Comparison of ENCODE assay signal across 19 cellular contexts in the genomic region with DNA sequence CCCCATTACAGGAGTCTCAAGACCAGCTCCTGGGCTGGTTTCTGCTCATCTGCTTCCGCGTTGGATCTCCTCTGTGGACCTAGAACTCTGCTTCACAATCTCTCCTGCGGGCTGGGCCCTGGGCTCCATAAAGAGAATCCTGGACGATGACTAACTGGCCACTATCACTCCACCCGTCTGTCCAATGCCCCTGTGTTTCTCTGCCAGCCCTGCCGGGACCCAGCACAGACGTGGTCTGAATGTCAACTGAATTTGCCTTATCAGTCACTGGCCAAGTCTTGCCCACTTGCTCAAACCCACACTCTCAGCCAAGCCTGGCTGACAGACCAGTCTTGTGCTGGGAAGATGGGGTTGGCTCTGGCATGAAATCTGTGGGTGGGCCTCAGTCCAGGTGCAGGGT. TPM values are rescaled to one million over a fixed set of nuclear protein-coding genes. Genes with fewer than 3 reads are reported as not detected.
DNase-seq lines count a peak whose midpoint lies in the region; ATAC-seq, FAIRE-seq and TF ChIP-seq lines count a peak whose summit lies in the region.
"Had no signal": no experiment of that assay in that cellular context is flagged by ENCODE, and none has a peak within 500 bp of the region (broad histone marks: within the 10 kb centered on the region; RNA-seq: fewer than 3 reads in every experiment).

No MANE protein-coding gene starts in this region.

- DNase-seq in A549 (ENCODE audit: low read depth in 1 of 2, low spot score in 1 of 2) = peak in 1 of 2 experiments; percentile 39
- no peak for DNase-seq in RWPE1 (ENCODE audit: low spot score)
- peak in 6 of 10 donors; percentile 39 to 69 (median 51) for DNase-seq in dorsolateral prefrontal cortex
- DNase-seq in neuronal stem cell (ENCODE audit: low spot score) = no peak
- DNase-seq in NCI-H1417 treated with DMSO at 0.1 percent for 48 hours (lab: John Stamatoyannopoulos, UW) = no peak
- no peak for DNase-seq in SIG-M5 (lab: John Stamatoyannopoulos, UW)
- DNase-seq in NCI-H187 (lab: John Stamatoyannopoulos, UW) = no peak
- DNase-seq: activated CD4-positive, alpha-beta T cell treated with anti-CD3 and anti-CD28 coated beads, Interleukin-2, amount 50 U/mL, for 1 hour; activated naive CD4-positive, alpha-beta T cell treated with anti-CD3 and anti-CD28 coated beads, Interleukin-2, amount 50 U/mL, for 16 hours; CD4-positive, CD25-positive, alpha-beta regulatory T cell; DMS79; effector memory CD8-positive, alpha-beta T cell; NCI-H1092 treated with DMSO at 0.1 percent for 48 hours; stimulated activated naive CD8-positive, alpha-beta T cell treated with anti-CD3 and anti-CD28 coated beads, Interleukin-15, amount 100 ng/mL, for 72 hours; uterus had no signal

- H2BK15ac ChIP-seq in neuronal stem cell (ENCODE audit: low read length) = no peak overlapping the region

- 42% methylated on average over 7 of the region's 7 CpGs for WGBS in A549 (ENCODE audit: missing lambda C conversion rate)
- no CpG with 5 or more reads among the region's 7 CpGs for WGBS in neuronal stem cell (ENCODE audit: extremely low coverage in 2 of 2, insufficient read length in 2 of 2, insufficient replicate concordance in 1 of 2), 2 donors

- no peak for TF ChIP-seq EP300 in A549 (IDR thresholded peaks at IDR 0.05)

- no peak overlapping the region for H3K14ac ChIP-seq in neuronal stem cell (ENCODE audit: low read length)

- H3K27me3 ChIP-seq in dorsolateral prefrontal cortex = no peaks in the 10 kb centered on the region
- no peaks in the 10 kb centered on the region for H3K27me3 ChIP-seq in neuronal stem cell (ENCODE audit: control insufficient read depth in 3 of 3, insufficient read depth in 3 of 3, low read depth in 1 of 3, low read length in 3 of 3)
- H3K27me3 ChIP-seq: cardiac muscle cell, uterus had no signal

- TF ChIP-seq CTCF in A549 (IDR thresholded peaks at IDR 0.05) (no peak), RWPE1 (conservative IDR thresholded peaks at IDR 0.05; ENCODE audit: low read depth) (no peak), dorsolateral prefrontal cortex (IDR thresholded peaks at IDR 0.05 in 54 of 56, conservative IDR thresholded peaks at IDR 0.05 in 2 of 56; ENCODE audit: low read depth in 1 of 56, partially characterized antibody in 56 of 56) (no peak)

- no peak for FAIRE-seq in A549 (lab: Jason Lieb, UNC)
- FAIRE-seq: A204.1, K562 had no signal

- peaks cover 2 to 35% of the 10 kb centered on the region in 2 donors for H3K36me3 ChIP-seq in neuronal stem cell (replicated peaks in 1 of 2; ENCODE audit: control insufficient read depth in 2 of 2, insufficient read depth in 2 of 2, low read length in 2 of 2)
- H3K36me3 ChIP-seq: cardiac muscle cell, uterus had no signal

- H2BK120ac ChIP-seq in neuronal stem cell (ENCODE audit: low read depth, low read length) = no peak overlapping the region

- no peak overlapping the region for H2BK5ac ChIP-seq in neuronal stem cell (ENCODE audit: low read length)

- peak overlapping the region; percentile 48 for H3K4me2 ChIP-seq in A549
- H3K4me2 ChIP-seq in neuronal stem cell (ENCODE audit: insufficient read depth, low read length, poor library complexity, severe bottlenecking) = no peak overlapping the region

- H3K9me3 ChIP-seq in A549 = no peaks in the 10 kb centered on the region
- H3K9me3 ChIP-seq in neuronal stem cell (replicated peaks in 1 of 2; ENCODE audit: control insufficient read depth in 2 of 2, insufficient read depth in 1 of 2, low read depth in 1 of 2, low read length in 2 of 2) = no peaks in the 10 kb centered on the region
- H3K9me3 ChIP-seq: uterus had no signal

- intact Hi-C loops in dorsolateral prefrontal cortex (cut with DNase I) = no loop called here

- POLR2A ChIA-PET in A549 (lab: Yijun Ruan, JAX) = no interaction called here
- POLR2A ChIA-PET in RWPE1 (lab: Yijun Ruan, JAX; ENCODE audit: low non-redundant PET) = no interaction called here

- CTCF ChIA-PET in A549 (lab: Yijun Ruan, JAX) = interaction anchor here (1.1 to 6.3 kb wide), 7 partner anchors 10 to 220 kb away, joined by 3 to 56 read pairs (median 4); no protein-coding TSS in a partner anchor
- CTCF ChIA-PET in RWPE1 (lab: Yijun Ruan, JAX) = interaction anchor here (0.6 to 0.8 kb wide), 3 partner anchors 156 to 219 kb away, joined by 3 to 4 read pairs (median 3); no protein-coding TSS in a partner anchor

- H3K27ac ChIP-seq in A549 (peak overlapping the region; percentile 58 to 79; a peak in 5 of 6 replicates), RWPE1 (peak overlapping the region; percentile 48), dorsolateral prefrontal cortex (peak overlapping the region in 57 of 59 donors; percentile 8 to 86 (median 70)), neuronal stem cell (replicated peaks; ENCODE audit: low read length) (no peak overlapping the region)
- H3K27ac ChIP-seq: cardiac muscle cell, uterus had no signal

- H4K91ac ChIP-seq in neuronal stem cell (ENCODE audit: low read depth, low read length, poor library complexity) = no peak overlapping the region

- no peak overlapping the region for H2BK12ac ChIP-seq in neuronal stem cell (ENCODE audit: low read length)

- no peak overlapping the region for H3K23ac ChIP-seq in neuronal stem cell (ENCODE audit: low read depth, low read length, poor library complexity)

- H3K9ac ChIP-seq in neuronal stem cell (ENCODE audit: low read depth, low read length, poor library complexity) = no peak overlapping the region

- H4K8ac ChIP-seq in neuronal stem cell (ENCODE audit: low read depth, low read length) = no peak overlapping the region

- no peak for TF ChIP-seq RAD21 in A549 (conservative IDR thresholded peaks at IDR 0.05 in 1 of 2, IDR thresholded peaks at IDR 0.05 in 1 of 2)

- H3K4me1 ChIP-seq in A549 (peaks cover 70% of the 10 kb centered on the region), neuronal stem cell (ENCODE audit: control insufficient read depth in 2 of 2, insufficient read depth in 1 of 2, low read depth in 1 of 2, low read length in 2 of 2) (no peaks in the 10 kb centered on the region)
- H3K4me1 ChIP-seq: uterus had no signal

- no peak overlapping the region for H2AFZ ChIP-seq in neuronal stem cell (ENCODE audit: low read length)

- TF ChIP-seq POLR2A in A549 (IDR thresholded peaks at IDR 0.05; ENCODE audit: low read length) = no peak

- H3K4ac ChIP-seq in neuronal stem cell (ENCODE audit: low read length) = no peak overlapping the region

- H3K79me1 ChIP-seq in neuronal stem cell (ENCODE audit: low read depth, low read length) = no peaks in the 10 kb centered on the region

- H2AK5ac ChIP-seq in neuronal stem cell (ENCODE audit: low read depth, low read length) = no peak overlapping the region

- no peak overlapping the region for H3K4me3 ChIP-seq in A549
- H3K4me3 ChIP-seq in dorsolateral prefrontal cortex = peak overlapping the region in 2 of 59 donors; percentile 0 to 12
- H3K4me3 ChIP-seq in neuronal stem cell (ENCODE audit: low read length in 2 of 2) = no peak overlapping the region
- H3K4me3 ChIP-seq: cardiac muscle cell, K562, uterus had no signal

- H3K18ac ChIP-seq in neuronal stem cell (ENCODE audit: low read length) = peak overlapping the region; percentile 13

- peak; percentile 53 to 87; a peak in 5 of 6 replicates for ATAC-seq in A549
- ATAC-seq in GM18517 (IDR thresholded peaks at IDR 0.05; ENCODE audit: unreplicated experiment) = no peak
- ATAC-seq: effector memory CD8-positive, alpha-beta T cell; K562; stimulated activated naive CD8-positive, alpha-beta T cell treated with anti-CD3 and anti-CD28 coated beads, Interleukin-15, amount 100 ng/mL, for 72 hours had no signal

TF ChIP-seq in A549, 52 proteins besides CTCF, POLR2A, EP300 and RAD21 (continues in another document):
- TF ChIP-seq EHMT2 (IDR thresholded peaks at IDR 0.05; ENCODE audit: low read depth) (no peak), BHLHE40 (IDR thresholded peaks at IDR 0.05; ENCODE audit: low read depth, low read length) (no peak), CBX8 (IDR thresholded peaks at IDR 0.05) (no peak), FOSL2 (IDR thresholded peaks at IDR 0.05) (no peak), FOSL2 (CRISPR knock-in tag; IDR thresholded peaks at IDR 0.05) (no peak), ZNF302 (CRISPR knock-in tag; IDR thresholded peaks at IDR 0.05) (no peak), NR3C1 (IDR thresholded peaks at IDR 0.05) (no peak), JUNB (IDR thresholded peaks at IDR 0.05) (no peak), CHD4 (IDR thresholded peaks at IDR 0.05; ENCODE audit: borderline replicate concordance) (no peak), GATA3 (IDR thresholded peaks at IDR 0.05; ENCODE audit: borderline replicate concordance) (no peak), KDM1A (IDR thresholded peaks at IDR 0.05; ENCODE audit: low read depth) (no peak), MAFK (IDR thresholded peaks at IDR 0.05; ENCODE audit: partially characterized antibody) (no peak), TFCP2L1 (CRISPR knock-in tag; IDR thresholded peaks at IDR 0.05) (no peak), MAZ (IDR thresholded peaks at IDR 0.05; ENCODE audit: borderline replicate concordance, low read depth, low read length) (no peak), RCOR1 (IDR thresholded peaks at IDR 0.05; ENCODE audit: low read depth, low read length) (no peak), ZFP36 (IDR thresholded peaks at IDR 0.05; ENCODE audit: borderline replicate concordance, partially characterized antibody) (no peak), POLR2AphosphoS2 (conservative IDR thresholded peaks at IDR 0.05; ENCODE audit: low read length) (no peak), KDM5A (IDR thresholded peaks at IDR 0.05) (no peak)
- TF ChIP-seq, protein P1, sequence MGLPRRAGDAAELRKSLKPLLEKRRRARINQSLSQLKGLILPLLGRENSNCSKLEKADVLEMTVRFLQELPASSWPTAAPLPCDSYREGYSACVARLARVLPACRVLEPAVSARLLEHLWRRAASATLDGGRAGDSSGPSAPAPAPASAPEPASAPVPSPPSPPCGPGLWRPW (IDR thresholded peaks at IDR 0.05) = no peak
- TF ChIP-seq, protein P2, sequence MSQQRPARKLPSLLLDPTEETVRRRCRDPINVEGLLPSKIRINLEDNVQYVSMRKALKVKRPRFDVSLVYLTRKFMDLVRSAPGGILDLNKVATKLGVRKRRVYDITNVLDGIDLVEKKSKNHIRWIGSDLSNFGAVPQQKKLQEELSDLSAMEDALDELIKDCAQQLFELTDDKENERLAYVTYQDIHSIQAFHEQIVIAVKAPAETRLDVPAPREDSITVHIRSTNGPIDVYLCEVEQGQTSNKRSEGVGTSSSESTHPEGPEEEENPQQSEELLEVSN (IDR thresholded peaks at IDR 0.05; ENCODE audit: borderline replicate concordance, low read depth) = no peak

RNA-seq across cellular contexts. Expression of a gene that starts 17.4 kb away (rescaled TPM):
- polyA plus RNA-seq in A549 (2011; rRNA removed) = 17.1 and 20.1 TPM in 2 replicates
- polyA plus RNA-seq in A549 (2012; cell fraction: cytosol; rRNA removed) = 18.2 and 20.9 TPM in 2 replicates
- polyA plus RNA-seq in A549 (2012; cell fraction: nucleus; rRNA removed) = 20.5 and 20.6 TPM in 2 replicates
- 57.4 to 80.8 TPM (median 77.4 TPM) in 3 replicates for polyA plus RNA-seq in A549 (2017; fragmentation: RNase III; extraction: RNeasy Plus Mini Kit Qiagen cat#74134 plus additional on column Dnase treatment)
- polyA minus RNA-seq in A549 (2011; rRNA and poly(A)+ RNA removed) = 34.3 and 36.5 TPM in 2 replicates
- total RNA-seq in dorsolateral prefrontal cortex = 100 to 1,000 TPM in 119 of 120 experiments, 10 to 100 TPM in 1; 82.2 to 364 (median 248) TPM
- polyA plus RNA-seq in neuronal stem cell (2013, experiment 1 of 2) = 24.5 TPM
- polyA plus RNA-seq in neuronal stem cell (2013, experiment 2 of 2) = 25.7 TPM

Comparison
In these comparisons a context has a peak if more than half of its experiments do, and no peak if none do; other contexts are left out.
1. DNase-seq: peak in dorsolateral prefrontal cortex (6 of 10); none in RWPE1 (single experiment), neuronal stem cell (single experiment), NCI-H1417 treated with DMSO at 0.1 percent for 48 hours (single experiment), SIG-M5 (single experiment) and NCI-H187 (0 of 2).